ENCODE assay signal across 20 cellular contexts in genomic region chr12:72388322-72388721, GRCh38.
A peak's percentile ranks its signal among the peaks of the same experiment; 100 is the strongest.
DNase-seq lines count a peak whose midpoint lies in the region; ATAC-seq and TF ChIP-seq lines count a peak whose summit lies in the region.
"Had no signal": no experiment of that assay in that cellular context is flagged by ENCODE, and none has a peak within 500 bp of the region (broad histone marks: within the 10 kb centered on the region; RNA-seq: fewer than 3 reads in every experiment).

No MANE protein-coding gene starts in this region.

- peak overlapping the region; percentile 5 for H3K27ac Mint-ChIP-seq in Calu3 (ENCODE audit: unreplicated experiment)
- H3K27ac Mint-ChIP-seq: CD14-positive monocyte; CD4-positive, alpha-beta T cell; CD8-positive, alpha-beta memory T cell; HFFc6 had no signal

- H3K36me3 Mint-ChIP-seq in Calu3 (ENCODE audit: insufficient read depth, unreplicated experiment), result no peaks in the 10 kb centered on the region
- H3K36me3 Mint-ChIP-seq: CD14-positive monocyte; CD8-positive, alpha-beta memory T cell had no signal

- no peak overlapping the region for H3K4me3 ChIP-seq in choroid plexus epithelial cell (ENCODE audit: low read depth, low read length)
- H3K4me3 ChIP-seq: BLaER1 treated with 17β-estradiol and CSF1 and Interleukin-3, amounts not matched to agents 10 nM and 100 nM; GM12878; HAP-1 had no signal

- H3K4me1 Mint-ChIP-seq in Calu3 (ENCODE audit: low read depth, unreplicated experiment), result peaks cover 20% of the 10 kb centered on the region
- H3K4me1 Mint-ChIP-seq: CD14-positive monocyte; CD8-positive, alpha-beta memory T cell had no signal

- intact Hi-C loops in Calu3 (cut with micrococcal nuclease; ENCODE audit: unreplicated experiment), result no loop called here

- TF ChIP-seq CTCF in Calu3 (IDR thresholded peaks at IDR 0.05; ENCODE audit: unreplicated experiment) (no peak), choroid plexus epithelial cell (conservative IDR thresholded peaks at IDR 0.05; ENCODE audit: low read depth, low read length) (no peak)

- CTCF ChIA-PET in Calu3 (lab: Charles Lee), result no interaction called here

- ATAC-seq in GM21390 (IDR thresholded peaks at IDR 0.05; ENCODE audit: unreplicated experiment), result no peak
- ATAC-seq: GM12878 had no signal

- no TSS peak for BruUV-seq in Calu3 (replicated peaks; lab: Mats Ljungman, UMichigan)

- DNase-seq in Calu3 (no peak), EL (peak; percentile 16), choroid plexus epithelial cell (ENCODE audit: low read depth) (peak; percentile 24), kidney tubule cell (ENCODE audit: low spot score) (peak; percentile 44), AG08396 (ENCODE audit: low spot score) (no peak), NCI-H1092 treated with DMSO at 0.1 percent for 48 hours (lab: John Stamatoyannopoulos, UW) (no peak), NCI-H345 treated with DMSO at 0.1 percent for 48 hours (lab: John Stamatoyannopoulos, UW; ENCODE audit: unreplicated experiment) (no peak)
- DNase-seq: AML-193; BE2C; CD4-positive, alpha-beta T cell; CD8-positive, alpha-beta memory T cell; DMS79; GDM1; GOT3; HFFc6 had no signal

- H3K4me3 Mint-ChIP-seq in Calu3 (ENCODE audit: low read depth, unreplicated experiment), result no peak overlapping the region
- H3K4me3 Mint-ChIP-seq: CD14-positive monocyte; CD4-positive, alpha-beta T cell; CD8-positive, alpha-beta memory T cell; HFFc6 had no signal

- H3K9me3 Mint-ChIP-seq in Calu3 (ENCODE audit: low read depth, unreplicated experiment), result no peaks in the 10 kb centered on the region
- H3K9me3 Mint-ChIP-seq: HFFc6 had no signal

- H3K27me3 Mint-ChIP-seq in Calu3 (ENCODE audit: unreplicated experiment), result no peaks in the 10 kb centered on the region
- H3K27me3 Mint-ChIP-seq: CD4-positive, alpha-beta T cell; CD8-positive, alpha-beta memory T cell had no signal

Comparison
In these comparisons a context has a peak if more than half of its experiments do, and no peak if none do; other contexts are left out.
1. DNase-seq: peak in EL (single experiment), choroid plexus epithelial cell (single experiment) and kidney tubule cell (single experiment); none in Calu3 (single experiment), AG08396 (single experiment), NCI-H1092 treated with DMSO at 0.1 percent for 48 hours (single experiment) and NCI-H345 treated with DMSO at 0.1 percent for 48 hours (single experiment).